33 cellular contexts compared by ENCODE assay signal in the genomic region with DNA sequence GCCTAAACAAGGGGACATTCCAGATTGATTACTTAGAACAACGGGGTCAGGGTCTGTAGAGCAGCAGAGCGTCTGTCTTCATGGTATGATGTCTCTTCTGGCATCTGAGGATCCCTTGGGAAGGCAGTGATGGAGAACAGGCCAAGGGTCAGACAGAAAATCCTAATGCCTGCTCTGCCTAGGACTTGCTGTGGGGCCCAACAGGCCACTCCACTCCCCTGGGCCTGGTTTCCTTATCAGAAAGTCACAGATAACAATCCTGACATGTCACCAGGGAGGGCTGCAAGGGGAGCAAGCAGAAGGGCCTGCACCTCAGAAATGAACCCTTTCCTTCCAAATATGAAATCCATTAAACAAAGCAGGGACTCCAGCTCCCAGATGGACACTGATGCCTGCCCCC.
"Had no signal": no experiment of that assay in that cellular context is flagged by ENCODE, and none has a peak within 500 bp of the region (broad histone marks: within the 10 kb centered on the region; RNA-seq: fewer than 3 reads in every experiment).

No MANE protein-coding gene starts in this region.

- H3K36me3 ChIP-seq: esophagus muscularis mucosa, heart right ventricle, lower lobe of right lung, neutrophil, right lobe of liver, suprapubic skin, transverse colon had no signal

- H3K27me3 Mint-ChIP-seq: progenitor cell of endocrine pancreas; stimulated activated naive CD8-positive, alpha-beta T cell treated with anti-CD3 and anti-CD28 coated beads, Interleukin-15, amount 100 ng/mL, for 72 hours had no signal

- H3K4me3 ChIP-seq: coronary artery, esophagus muscularis mucosa, heart right ventricle, lower lobe of right lung, mucosa of descending colon, right lobe of liver, smooth muscle cell, suprapubic skin, transverse colon had no signal

- H3K36me3 Mint-ChIP-seq: immature natural killer cell; mesothelial cell of epicardium; naive B cell; natural killer cell treated with Interleukin-12 subunit alpha and Interleukin-12 subunit beta and Interleukin-15 and Interleukin-18, amount 100 ng/mL, for 72 hours had no signal

- H3K27ac Mint-ChIP-seq: immature natural killer cell; mesothelial cell of epicardium; natural killer cell treated with Interleukin-12 subunit alpha and Interleukin-12 subunit beta and Interleukin-15 and Interleukin-18, amount 100 ng/mL, for 72 hours; progenitor cell of endocrine pancreas; stimulated activated naive CD8-positive, alpha-beta T cell treated with anti-CD3 and anti-CD28 coated beads, Interleukin-15, amount 100 ng/mL, for 72 hours had no signal

- H3K27me3 ChIP-seq: esophagus muscularis mucosa, neutrophil, right lobe of liver, suprapubic skin, transverse colon had no signal

- H2AFZ ChIP-seq: parathyroid adenoma had no signal

- H3K9me3 ChIP-seq: esophagus muscularis mucosa, heart right ventricle, lower lobe of right lung, mucosa of descending colon, neutrophil, right lobe of liver, suprapubic skin, transverse colon had no signal

- DNase-seq: dermis blood vessel endothelial cell; effector memory CD4-positive, alpha-beta T cell; foreskin melanocyte; glutamatergic neuron; heart right ventricle; hypothalamus; immature natural killer cell; islet precursor cell; kidney glomerular epithelial cell; left colon; left ventricle myocardium superior; lower lobe of right lung; mucosa of descending colon; naive B cell; right lobe of liver; stimulated activated CD4-positive, alpha-beta T cell treated with anti-CD3 and anti-CD28 coated beads, Interleukin-12 subunit alpha, Interleukin-12 subunit beta, amount 100 ng/mL, for 4 hours; stimulated activated CD4-positive, alpha-beta T cell treated with anti-CD3 and anti-CD28 coated beads, Interleukin-1b, Interleukin-23, amount 100 ng/mL, for 48 hours; stimulated activated CD4-positive, alpha-beta T cell treated with anti-CD3 and anti-CD28 coated beads, Interleukin-4, amount 100 ng/mL, for 1 hour; stimulated activated CD8-positive, alpha-beta memory T cell treated with anti-CD3 and anti-CD28 coated beads, Interleukin-4, amount 100 ng/mL, for 48 hours; stimulated activated naive CD4-positive, alpha-beta T cell; stimulated activated naive CD8-positive, alpha-beta T cell treated with anti-CD3 and anti-CD28 coated beads, Interleukin-15, amount 100 ng/mL, for 72 hours; transverse colon had no signal

- H3K9ac ChIP-seq: parathyroid adenoma had no signal

- H3K27ac ChIP-seq: coronary artery, esophagus muscularis mucosa, heart right ventricle, lower lobe of right lung, neutrophil, parathyroid adenoma, right lobe of liver, suprapubic skin, transverse colon had no signal

- H3K4me1 ChIP-seq: esophagus muscularis mucosa, heart right ventricle, lower lobe of right lung, parathyroid adenoma, right lobe of liver, suprapubic skin, transverse colon had no signal

- H3K79me2 ChIP-seq: parathyroid adenoma had no signal

- FAIRE-seq: endothelial cell of umbilical vein had no signal

- H3K4me2 ChIP-seq: smooth muscle cell had no signal

- H3K4me1 Mint-ChIP-seq: immature natural killer cell; mesothelial cell of epicardium; naive B cell; neural crest cell; stimulated activated naive CD8-positive, alpha-beta T cell treated with anti-CD3 and anti-CD28 coated beads, Interleukin-15, amount 100 ng/mL, for 72 hours had no signal

- H3K4me3 Mint-ChIP-seq: immature natural killer cell; mesothelial cell of epicardium; naive B cell; natural killer cell treated with Interleukin-12 subunit alpha and Interleukin-12 subunit beta and Interleukin-15 and Interleukin-18, amount 100 ng/mL, for 72 hours; neural crest cell; stimulated activated naive CD8-positive, alpha-beta T cell treated with anti-CD3 and anti-CD28 coated beads, Interleukin-15, amount 100 ng/mL, for 72 hours had no signal

- H3K9me3 Mint-ChIP-seq: immature natural killer cell had no signal
